12 cellular contexts compared by ENCODE assay signal in the genomic region with DNA sequence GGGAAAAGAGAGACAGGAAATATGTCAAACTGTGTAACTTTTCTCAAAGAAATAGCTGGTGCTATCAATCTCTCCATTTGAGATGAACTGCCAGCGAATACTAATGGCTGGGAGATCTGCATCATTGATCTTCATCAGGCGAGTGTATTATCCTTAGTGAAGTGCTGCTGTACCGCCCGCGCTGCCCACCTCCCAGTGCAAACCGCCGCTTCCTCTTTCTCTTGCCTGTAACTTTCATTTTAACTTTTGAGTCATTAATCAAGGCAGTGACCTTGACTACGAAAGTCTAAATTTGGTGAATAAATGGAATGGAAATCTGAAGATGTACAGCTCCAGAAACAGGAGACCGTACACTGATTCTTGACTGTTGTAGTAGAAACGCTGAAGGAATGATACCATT.
DNase-seq lines count a peak whose midpoint lies in the region; ATAC-seq and TF ChIP-seq lines count a peak whose summit lies in the region.
"Had no signal": no experiment of that assay in that cellular context is flagged by ENCODE, and none has a peak within 500 bp of the region (broad histone marks: within the 10 kb centered on the region; RNA-seq: fewer than 3 reads in every experiment).

No MANE protein-coding gene starts in this region.

- POLR2A ChIA-PET in activated naive CD8-positive, alpha-beta T cell treated with anti-CD3 and anti-CD28 coated beads, Interleukin-2, amount 10 ng/mL, durations not matched to agents 7 days and 5 days (lab: Charles Lee): no interaction called here
- POLR2A ChIA-PET in CD8-positive, alpha-beta T cell (lab: Charles Lee): no interaction called here

- no peaks in the 10 kb centered on the region for H3K27me3 ChIP-seq in tibial artery
- no peaks in the 10 kb centered on the region for H3K27me3 ChIP-seq in prostate gland (replicated peaks; ENCODE audit: insufficient read depth)
- H3K27me3 ChIP-seq in CD8-positive, alpha-beta T cell (ENCODE audit: insufficient read depth, low read length): no peaks in the 10 kb centered on the region

- TF ChIP-seq CTCF in tibial artery (IDR thresholded peaks at IDR 0.05): no peak
- no peak for TF ChIP-seq CTCF in prostate gland (IDR thresholded peaks at IDR 0.05)
- TF ChIP-seq CTCF in CD8-positive, alpha-beta T cell (IDR thresholded peaks at IDR 0.05): no peak

- CTCF ChIA-PET in CD8-positive, alpha-beta T cell (lab: Charles Lee): no interaction called here

- H3K27ac ChIP-seq in tibial artery: no peak overlapping the region
- no peak overlapping the region for H3K27ac ChIP-seq in prostate gland
- no peak overlapping the region for H3K27ac ChIP-seq in CD8-positive, alpha-beta T cell (ENCODE audit: low read depth, low read length)

- no peak overlapping the region for H3K4me3 ChIP-seq in tibial artery
- no peak overlapping the region for H3K4me3 ChIP-seq in prostate gland
- H3K4me3 ChIP-seq in CD8-positive, alpha-beta T cell (ENCODE audit: low read depth, low read length): no peak overlapping the region

- H3K9me3 Mint-ChIP-seq in activated naive CD8-positive, alpha-beta T cell treated with anti-CD3 and anti-CD28 coated beads, Interleukin-2, amount 10 ng/mL, durations not matched to agents 7 days and 5 days: no peaks in the 10 kb centered on the region
- no peaks in the 10 kb centered on the region for H3K9me3 Mint-ChIP-seq in activated naive CD8-positive, alpha-beta T cell treated with anti-CD3 and anti-CD28 coated beads for 36 hours
- H3K9me3 Mint-ChIP-seq in CD8-positive, alpha-beta T cell: no peaks in the 10 kb centered on the region

- H3K27ac Mint-ChIP-seq in activated naive CD8-positive, alpha-beta T cell treated with anti-CD3 and anti-CD28 coated beads, Interleukin-2, amount 10 ng/mL, durations not matched to agents 7 days and 5 days: no peak overlapping the region
- H3K27ac Mint-ChIP-seq in activated naive CD8-positive, alpha-beta T cell treated with anti-CD3 and anti-CD28 coated beads for 36 hours: no peak overlapping the region
- no peak overlapping the region for H3K27ac Mint-ChIP-seq in CD8-positive, alpha-beta T cell

- DNase-seq in activated naive CD8-positive, alpha-beta T cell treated with anti-CD3 and anti-CD28 coated beads, Interleukin-2, amount 10 ng/mL, durations not matched to agents 7 days and 5 days: no peak
- DNase-seq in activated naive CD8-positive, alpha-beta T cell treated with anti-CD3 and anti-CD28 coated beads for 36 hours: no peak
- DNase-seq in NCI-H69 (lab: John Stamatoyannopoulos, UW) (peak; percentile 5), tibial artery (no peak), prostate gland (ENCODE audit: low spot score) (no peak)
- DNase-seq in activated effector memory CD4-positive, alpha-beta T cell treated with Interleukin-2 at 50 U/mL for 16 hours: no peak
- DNase-seq in CD8-positive, alpha-beta T cell: no peak
- DNase-seq: activated gamma-delta T cell treated with Interleukin-2 at 50 U/mL for 16 hours; effector CD8-positive, alpha-beta T cell; posterior cingulate gyrus; T1000 had no signal

- H3K4me1 ChIP-seq in tibial artery: no peaks in the 10 kb centered on the region
- H3K4me1 ChIP-seq in prostate gland (replicated peaks): no peaks in the 10 kb centered on the region
- no peaks in the 10 kb centered on the region for H3K4me1 ChIP-seq in CD8-positive, alpha-beta T cell (ENCODE audit: insufficient read depth, low read length)

- H3K36me3 Mint-ChIP-seq in activated naive CD8-positive, alpha-beta T cell treated with anti-CD3 and anti-CD28 coated beads, Interleukin-2, amount 10 ng/mL, durations not matched to agents 7 days and 5 days: no peaks in the 10 kb centered on the region
- no peaks in the 10 kb centered on the region for H3K36me3 Mint-ChIP-seq in activated naive CD8-positive, alpha-beta T cell treated with anti-CD3 and anti-CD28 coated beads for 36 hours
- H3K36me3 Mint-ChIP-seq in CD8-positive, alpha-beta T cell: no peaks in the 10 kb centered on the region

- intact Hi-C loops in tibial artery (cut with DNase I; ENCODE audit: low total_unique reads) (no loop called here), prostate gland (cut with DNase I) (no loop called here)
- intact Hi-C loops in CD8-positive, alpha-beta T cell (cut with DNase I, micrococcal nuclease): no loop called here

- H3K4me3 Mint-ChIP-seq in activated naive CD8-positive, alpha-beta T cell treated with anti-CD3 and anti-CD28 coated beads, Interleukin-2, amount 10 ng/mL, durations not matched to agents 7 days and 5 days: no peak overlapping the region
- H3K4me3 Mint-ChIP-seq in activated naive CD8-positive, alpha-beta T cell treated with anti-CD3 and anti-CD28 coated beads for 36 hours: no peak overlapping the region
- no peak overlapping the region for H3K4me3 Mint-ChIP-seq in CD8-positive, alpha-beta T cell

- H3K36me3 ChIP-seq in tibial artery: no peaks in the 10 kb centered on the region
- no peaks in the 10 kb centered on the region for H3K36me3 ChIP-seq in prostate gland
- no peaks in the 10 kb centered on the region for H3K36me3 ChIP-seq in CD8-positive, alpha-beta T cell (ENCODE audit: insufficient read depth, low read length)

- peaks cover 2% of the 10 kb centered on the region for H3K27me3 Mint-ChIP-seq in activated naive CD8-positive, alpha-beta T cell treated with anti-CD3 and anti-CD28 coated beads, Interleukin-2, amount 10 ng/mL, durations not matched to agents 7 days and 5 days
- H3K27me3 Mint-ChIP-seq in activated naive CD8-positive, alpha-beta T cell treated with anti-CD3 and anti-CD28 coated beads for 36 hours: no peaks in the 10 kb centered on the region
- no peaks in the 10 kb centered on the region for H3K27me3 Mint-ChIP-seq in CD8-positive, alpha-beta T cell (ENCODE audit: low read depth)

- WGBS in prostate gland: 60% methylated on average over 10 of the region's 10 CpGs

- TF ChIP-seq POLR2A in prostate gland (IDR thresholded peaks at IDR 0.05): no peak

- peak; percentile 26 for ATAC-seq in activated naive CD8-positive, alpha-beta T cell treated with anti-CD3 and anti-CD28 coated beads, Interleukin-2, amount 10 ng/mL, durations not matched to agents 7 days and 5 days (ENCODE audit: low read depth)
- peak; percentile 93 for ATAC-seq in HG02885 (IDR thresholded peaks at IDR 0.05; ENCODE audit: poor library complexity, unreplicated experiment)
- ATAC-seq in CD8-positive, alpha-beta T cell: no peak

- H3K4me1 Mint-ChIP-seq in activated naive CD8-positive, alpha-beta T cell treated with anti-CD3 and anti-CD28 coated beads, Interleukin-2, amount 10 ng/mL, durations not matched to agents 7 days and 5 days: no peaks in the 10 kb centered on the region
- no peaks in the 10 kb centered on the region for H3K4me1 Mint-ChIP-seq in activated naive CD8-positive, alpha-beta T cell treated with anti-CD3 and anti-CD28 coated beads for 36 hours
- no peaks in the 10 kb centered on the region for H3K4me1 Mint-ChIP-seq in CD8-positive, alpha-beta T cell (ENCODE audit: low read depth)

- H3K9me3 ChIP-seq in tibial artery (no peaks in the 10 kb centered on the region), prostate gland (no peaks in the 10 kb centered on the region)
- H3K9me3 ChIP-seq in CD8-positive, alpha-beta T cell (ENCODE audit: low read length): no peaks in the 10 kb centered on the region
